9 cellular contexts compared by ENCODE assay signal in the genomic region with DNA sequence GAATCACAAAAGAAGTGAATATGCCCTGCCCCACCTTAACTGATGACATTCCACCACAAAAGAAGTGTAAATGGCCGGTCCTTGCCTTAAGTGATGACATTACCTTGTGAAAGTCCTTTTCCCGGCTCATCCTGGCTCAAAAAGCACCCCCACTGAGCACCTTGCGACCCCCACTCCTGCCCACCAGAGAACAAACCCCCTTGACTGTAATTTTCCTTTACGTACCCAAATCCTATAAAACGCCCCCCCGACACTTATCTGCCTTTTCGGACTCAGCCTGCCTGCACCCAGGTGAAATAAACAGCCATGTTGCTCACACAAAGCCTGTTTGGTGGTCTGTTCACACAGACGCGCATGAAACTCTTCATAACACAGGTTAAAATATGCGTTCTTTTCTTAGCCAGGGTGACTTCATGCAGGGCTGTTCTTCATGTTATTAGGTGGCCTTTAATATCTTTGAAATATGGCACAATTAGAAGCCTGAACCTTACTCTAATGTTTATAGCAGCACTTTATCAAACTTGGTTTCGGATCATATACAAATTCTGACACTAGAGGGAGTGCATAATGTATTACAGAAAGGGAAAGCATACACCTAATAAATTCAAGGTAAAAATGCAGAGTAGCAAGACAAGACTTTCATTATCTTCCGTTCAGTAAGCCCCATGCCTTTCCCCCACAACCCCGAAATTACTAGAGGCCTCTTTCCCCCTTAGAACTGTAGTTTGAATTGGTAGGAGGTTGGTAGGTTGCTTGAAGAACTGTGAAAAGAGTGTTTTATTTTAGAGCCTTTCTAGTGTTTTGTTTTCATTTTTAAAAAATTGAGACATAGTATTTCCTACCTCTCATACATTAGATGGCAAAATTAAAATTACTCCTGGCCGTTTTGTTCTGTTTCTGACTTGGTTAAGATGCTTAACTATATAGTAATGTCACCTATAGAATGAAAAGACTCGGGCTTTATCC.
A peak's percentile ranks its signal among the peaks of the same experiment; 100 is the strongest.
DNase-seq lines count a peak whose midpoint lies in the region; ATAC-seq, FAIRE-seq and TF ChIP-seq lines count a peak whose summit lies in the region.
"Had no signal": no experiment of that assay in that cellular context is flagged by ENCODE, and none has a peak within 500 bp of the region (broad histone marks: within the 10 kb centered on the region; RNA-seq: fewer than 3 reads in every experiment).

No MANE protein-coding gene starts in this region.

- dilution Hi-C loops in IMR-90 (cut with HindIII; ENCODE audit: low sequenced_read_pairs, unreplicated experiment): no loop called here

- peak overlapping the region; percentile 94 for H3K4me2 ChIP-seq in IMR-90 (ENCODE audit: low read depth, low read length)

- H4K20me1 ChIP-seq in IMR-90 (ENCODE audit: insufficient read depth, low read length): no peaks in the 10 kb centered on the region

- H2BK20ac ChIP-seq in IMR-90 (ENCODE audit: low read depth, low read length): no peak overlapping the region

- H2AFZ ChIP-seq in IMR-90 (replicated peaks; ENCODE audit: low read length, poor library complexity): no peak overlapping the region

- no peak overlapping the region for H3K56ac ChIP-seq in IMR-90 (ENCODE audit: extremely low read depth, insufficient read depth, low read length)

- H2AK5ac ChIP-seq in IMR-90 (ENCODE audit: low read depth, low read length): no peak overlapping the region

- H3K36me3 ChIP-seq in heart left ventricle: no peaks in the 10 kb centered on the region
- no peaks in the 10 kb centered on the region for H3K36me3 ChIP-seq in IMR-90 (ENCODE audit: control insufficient read depth, insufficient read depth, low read length)
- no peaks in the 10 kb centered on the region for H3K36me3 ChIP-seq in kidney (ENCODE audit: control insufficient read depth in 1 of 2, insufficient read depth in 2 of 2, low read length in 2 of 2)

- H2BK5ac ChIP-seq in IMR-90 (ENCODE audit: low read depth, low read length, poor library complexity, severe bottlenecking): no peak overlapping the region

- no peak overlapping the region for H4K8ac ChIP-seq in IMR-90 (ENCODE audit: low read depth in 2 of 2, low read length in 2 of 2)

- H3K9me1 ChIP-seq in IMR-90 (ENCODE audit: insufficient read depth, low read length): no peaks in the 10 kb centered on the region

- TF ChIP-seq RAD21 in IMR-90 (IDR thresholded peaks at IDR 0.05; ENCODE audit: low read length): peak; percentile 56

- H3K9ac ChIP-seq in IMR-90 (ENCODE audit: low read depth, low read length) (no peak overlapping the region), kidney (ENCODE audit: low read length in 2 of 2) (peak overlapping the region in 1 of 2 donors; percentile 41)

- DNase-seq in heart left ventricle: no peak
- no peak for DNase-seq in left ventricle myocardium superior
- DNase-seq in IMR-90: peak; percentile 40
- DNase-seq in kidney: no peak
- no peak for DNase-seq in NK-92 (lab: John Stamatoyannopoulos, UW; ENCODE audit: unreplicated experiment)

- H3K4ac ChIP-seq in IMR-90 (ENCODE audit: low read depth, low read length): no peak overlapping the region

- H3K4me1 ChIP-seq in heart left ventricle (no peaks in the 10 kb centered on the region), IMR-90 (ENCODE audit: control insufficient read depth, insufficient read depth, low read length) (no peaks in the 10 kb centered on the region), kidney (ENCODE audit: control insufficient read depth in 1 of 2, insufficient read depth in 1 of 2, low read depth in 1 of 2, low read length in 2 of 2) (no peaks in the 10 kb centered on the region)

- 34 to 39% (median 38%) methylated on average over 13 to 14 of the region's 15 CpGs for WGBS in heart left ventricle, 4 donors
- WGBS in IMR-90 (ENCODE audit: extremely low coverage in 2 of 2, insufficient read length in 1 of 2), 2 experiments: 20% methylated on average over 3 of the region's 15 CpGs; no CpG with 5 or more reads in 1 of the 2 experiments

- no TSS peak for BruUV-seq in IMR-90 (replicated peaks; lab: Mats Ljungman, UMichigan)

- H3K27ac ChIP-seq in heart left ventricle (no peak overlapping the region), IMR-90 (ENCODE audit: insufficient read depth, low read length) (no peak overlapping the region), kidney (ENCODE audit: low read depth in 2 of 2, low read length in 2 of 2) (no peak overlapping the region)

- CTCF ChIA-PET in IMR-90 (lab: Yijun Ruan, JAX): interaction anchor here (0.7 kb wide), 1 partner anchor 331 kb away, joined by 3 read pairs; no protein-coding TSS in a partner anchor

- intact Hi-C loops in heart left ventricle (cut with DNase I): loop anchor here in 6 of 10 donors (5.0 to 10.0 kb wide), 4 partner anchors 260 to 320 kb away; no protein-coding TSS in a partner anchor
- intact Hi-C loops in left ventricle myocardium superior (cut with micrococcal nuclease): loop anchor here (10.0 kb wide), 1 partner anchor 263 kb away; no protein-coding TSS in a partner anchor
- intact Hi-C loops in IMR-90 (cut with micrococcal nuclease): loop anchor here (1.0 to 5.0 kb wide), 3 partner anchors 170 to 697 kb away; a partner anchor contains a TSS
- intact Hi-C loops in kidney (cut with DNase I): no loop called here

- no peak overlapping the region for H2BK120ac ChIP-seq in IMR-90 (ENCODE audit: low read depth, low read length)

- TF ChIP-seq CTCF in heart left ventricle (IDR thresholded peaks at IDR 0.05): peak in 10 of 12 donors; percentile 17 to 53 (median 34)
- TF ChIP-seq CTCF in IMR-90 (conservative IDR thresholded peaks at IDR 0.05; ENCODE audit: low read depth, low read length): peak; percentile 53
- peak; percentile 25; the same call in 1 of the 2 replicates for TF ChIP-seq CTCF in WI38 (IDR thresholded peaks at IDR 0.05; ENCODE audit: low read depth, low read length)
- TF ChIP-seq CTCF in kidney (IDR thresholded peaks at IDR 0.05; ENCODE audit: borderline replicate concordance, extremely low read depth, insufficient read depth): peak; percentile 33

- H2AK9ac ChIP-seq in IMR-90 (replicated peaks; ENCODE audit: low read depth, low read length, poor library complexity): no peak overlapping the region

- TF ChIP-seq POLR2A in heart left ventricle (IDR thresholded peaks at IDR 0.05) (no peak), IMR-90 (IDR thresholded peaks at IDR 0.05; ENCODE audit: low read depth, low read length) (no peak)

- H3K18ac ChIP-seq in IMR-90 (ENCODE audit: low read depth, low read length): no peak overlapping the region

- FAIRE-seq in kidney (lab: Jason Lieb, UNC): no peak
- FAIRE-seq: endometrium had no signal

- H3K14ac ChIP-seq in IMR-90 (replicated peaks; ENCODE audit: low read depth, low read length): no peak overlapping the region

- no peak overlapping the region for H4K5ac ChIP-seq in IMR-90 (ENCODE audit: low read depth, low read length)

- ATAC-seq in heart left ventricle (no peak), left ventricle myocardium superior (no peak), IMR-90 (ENCODE audit: low read depth) (peak; percentile 63; the same call in 1 of the 2 replicates), esophagus mucosa (no peak), HG03095 (IDR thresholded peaks at IDR 0.05; ENCODE audit: unreplicated experiment) (no peak)

- no peaks in the 10 kb centered on the region for H3K79me1 ChIP-seq in IMR-90 (ENCODE audit: low read depth in 1 of 2, low read length in 2 of 2)

- no peak overlapping the region for H2BK15ac ChIP-seq in IMR-90 (ENCODE audit: low read depth, low read length)

- H3K23ac ChIP-seq in IMR-90 (ENCODE audit: low read depth, low read length): no peak overlapping the region

- H3K4me3 ChIP-seq in heart left ventricle (peak overlapping the region in 1 of 12 donors; percentile 1), IMR-90 (ENCODE audit: insufficient read depth, low read depth, low read length) (peak overlapping the region; percentile 45), WI38 (ENCODE audit: low read depth, low read length) (peak overlapping the region; percentile 30), kidney (ENCODE audit: low read length in 2 of 2) (peak overlapping the region in 1 of 2 donors; percentile 19)

- POLR2A ChIA-PET in IMR-90 (lab: Charles Lee; ENCODE audit: unreplicated experiment): no interaction called here

- H3K27me3 ChIP-seq in heart left ventricle (peaks cover 0 to 3% (median 0%) of the 10 kb centered on the region in 9 donors), IMR-90 (ENCODE audit: control insufficient read depth, insufficient read depth, low read length) (peaks cover 3% of the 10 kb centered on the region)

- H4K91ac ChIP-seq in IMR-90 (ENCODE audit: insufficient read depth, low read depth, low read length): no peak overlapping the region

- H3K9me3 ChIP-seq in heart left ventricle (no peaks in the 10 kb centered on the region), IMR-90 (ENCODE audit: control insufficient read depth, insufficient read depth, low read length) (no peaks in the 10 kb centered on the region), kidney (ENCODE audit: control insufficient read depth in 1 of 2, low read length in 2 of 2) (no peaks in the 10 kb centered on the region)

- in situ Hi-C loops in IMR-90 (cut with MboI; ENCODE audit: low sequenced_read_pairs): loop anchor here (10.0 kb wide), 1 partner anchor 263 kb away; no protein-coding TSS in a partner anchor

TF ChIP-seq in IMR-90, 13 proteins besides CTCF, POLR2A, EP300 and RAD21:
- no peak for TF ChIP-seq MAZ (IDR thresholded peaks at IDR 0.05; ENCODE audit: borderline replicate concordance, low read depth, low read length)
- peak; percentile 60 for TF ChIP-seq SMC3 (IDR thresholded peaks at IDR 0.05; ENCODE audit: low read depth, low read length)
- no peak for TF ChIP-seq NFE2L2 (IDR thresholded peaks at IDR 0.05; ENCODE audit: low read depth, low read length)
- no peak for TF ChIP-seq MAFK (IDR thresholded peaks at IDR 0.05; ENCODE audit: low read depth, low read length)
- TF ChIP-seq, protein P1, sequence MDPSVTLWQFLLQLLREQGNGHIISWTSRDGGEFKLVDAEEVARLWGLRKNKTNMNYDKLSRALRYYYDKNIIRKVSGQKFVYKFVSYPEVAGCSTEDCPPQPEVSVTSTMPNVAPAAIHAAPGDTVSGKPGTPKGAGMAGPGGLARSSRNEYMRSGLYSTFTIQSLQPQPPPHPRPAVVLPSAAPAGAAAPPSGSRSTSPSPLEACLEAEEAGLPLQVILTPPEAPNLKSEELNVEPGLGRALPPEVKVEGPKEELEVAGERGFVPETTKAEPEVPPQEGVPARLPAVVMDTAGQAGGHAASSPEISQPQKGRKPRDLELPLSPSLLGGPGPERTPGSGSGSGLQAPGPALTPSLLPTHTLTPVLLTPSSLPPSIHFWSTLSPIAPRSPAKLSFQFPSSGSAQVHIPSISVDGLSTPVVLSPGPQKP (IDR thresholded peaks at IDR 0.05; ENCODE audit: borderline replicate concordance, low read depth, low read length): no peak
- TF ChIP-seq CEBPB (IDR thresholded peaks at IDR 0.05; ENCODE audit: low read depth, low read length): no peak
- no peak for TF ChIP-seq MXI1 (IDR thresholded peaks at IDR 0.05; ENCODE audit: borderline replicate concordance, low read depth, low read length)
